28 cellular contexts compared by ENCODE assay signal in genomic region chr15:71506946-71507345, GRCh38.
DNase-seq lines count a peak whose midpoint lies in the region; ATAC-seq and TF ChIP-seq lines count a peak whose summit lies in the region.
"Had no signal": no experiment of that assay in that cellular context is flagged by ENCODE, and none has a peak within 500 bp of the region (broad histone marks: within the 10 kb centered on the region; RNA-seq: fewer than 3 reads in every experiment).

No MANE protein-coding gene starts in this region.

- no peaks in the 10 kb centered on the region for H3K36me3 ChIP-seq in breast epithelium
- H3K36me3 ChIP-seq in mammary epithelial cell (ENCODE audit: insufficient read depth, low read length) = no peaks in the 10 kb centered on the region
- no peaks in the 10 kb centered on the region for H3K36me3 ChIP-seq in OCI-LY7 (ENCODE audit: insufficient read depth, low read length)
- H3K36me3 ChIP-seq in esophagus squamous epithelium = no peaks in the 10 kb centered on the region
- no peaks in the 10 kb centered on the region for H3K36me3 ChIP-seq in body of pancreas (replicated peaks in 1 of 2; ENCODE audit: insufficient read depth in 1 of 2, low read depth in 2 of 2)
- H3K36me3 ChIP-seq: MG63, Peyer's patch had no signal

- in situ Hi-C loops in mammary epithelial cell (cut with MboI; ENCODE audit: low sequenced_read_pairs in 2 of 2) = no loop called here

- 83% methylated on average over 3 of the region's 4 CpGs for WGBS in mammary epithelial cell (ENCODE audit: low coverage, missing lambda C conversion rate)
- WGBS in esophagus squamous epithelium, 2 donors = 61 to 67% methylated on average over 3 of the region's 4 CpGs
- WGBS in body of pancreas, 2 donors = 68 to 98% methylated on average over 3 to 4 of the region's 4 CpGs

- TF ChIP-seq CTCF in breast epithelium (IDR thresholded peaks at IDR 0.05) = no peak
- TF ChIP-seq CTCF in mammary epithelial cell (conservative IDR thresholded peaks at IDR 0.05 in 1 of 2, IDR thresholded peaks at IDR 0.05 in 1 of 2; ENCODE audit: extremely low read depth in 1 of 2, insufficient read depth in 1 of 2, low read depth in 1 of 2, low read length in 2 of 2) = no peak
- TF ChIP-seq CTCF in OCI-LY7 (conservative IDR thresholded peaks at IDR 0.05; ENCODE audit: low read length) = no peak
- no peak for TF ChIP-seq CTCF in esophagus squamous epithelium (IDR thresholded peaks at IDR 0.05)
- TF ChIP-seq CTCF in body of pancreas (IDR thresholded peaks at IDR 0.05) = no peak

- intact Hi-C loops in breast epithelium (cut with DNase I; ENCODE audit: low total_unique reads) (no loop called here), mammary epithelial cell (cut with micrococcal nuclease) (no loop called here), OCI-LY7 (cut with micrococcal nuclease; ENCODE audit: unreplicated experiment) (no loop called here), esophagus squamous epithelium (cut with DNase I) (loop anchor here (10.0 kb wide), 1 partner anchor 52 kb away; no protein-coding TSS in a partner anchor), body of pancreas (cut with DNase I) (no loop called here)

- no peaks in the 10 kb centered on the region for H3K9me2 ChIP-seq in OCI-LY7 (ENCODE audit: insufficient read depth, low read length)

- POLR2A ChIA-PET in OCI-LY7 (lab: Charles Lee) = no interaction called here

- peak overlapping the region; percentile 69 to 78 for H3K27ac ChIP-seq in breast epithelium
- no peak overlapping the region for H3K27ac ChIP-seq in mammary epithelial cell (ENCODE audit: insufficient read depth, low read depth, low read length)
- no peak overlapping the region for H3K27ac ChIP-seq in OCI-LY7 (ENCODE audit: low read depth, low read length, poor library complexity, severe bottlenecking)
- H3K27ac ChIP-seq in esophagus squamous epithelium = peak overlapping the region; percentile 56 to 75 (median 64)
- no peak overlapping the region for H3K27ac ChIP-seq in body of pancreas
- H3K27ac ChIP-seq: 22Rv1, C4-2B, Peyer's patch had no signal

- H3K9ac ChIP-seq in mammary epithelial cell (ENCODE audit: insufficient read depth, low read length) = no peak overlapping the region

- H2AFZ ChIP-seq in mammary epithelial cell (ENCODE audit: low read depth, low read length) (no peak overlapping the region), OCI-LY7 (ENCODE audit: low read length) (no peak overlapping the region)

- H3K4me1 ChIP-seq in breast epithelium = no peaks in the 10 kb centered on the region
- peaks cover 15% of the 10 kb centered on the region for H3K4me1 ChIP-seq in mammary epithelial cell (ENCODE audit: insufficient read depth, low read length)
- H3K4me1 ChIP-seq in OCI-LY7 (ENCODE audit: insufficient read depth, low read length, poor library complexity, severe bottlenecking) = no peaks in the 10 kb centered on the region
- H3K4me1 ChIP-seq in esophagus squamous epithelium = peaks cover 15 to 98% (median 36%) of the 10 kb centered on the region in 3 donors
- peaks cover 3% of the 10 kb centered on the region for H3K4me1 ChIP-seq in body of pancreas
- H3K4me1 ChIP-seq: Peyer's patch had no signal

- H3K9me3 ChIP-seq in breast epithelium (no peaks in the 10 kb centered on the region), mammary epithelial cell (replicated peaks; ENCODE audit: insufficient read depth, low read length) (no peaks in the 10 kb centered on the region), OCI-LY7 (ENCODE audit: low read length) (no peaks in the 10 kb centered on the region), esophagus squamous epithelium (no peaks in the 10 kb centered on the region), body of pancreas (no peaks in the 10 kb centered on the region)
- H3K9me3 ChIP-seq: Caco-2, MG63, Peyer's patch had no signal

- H3K27me3 ChIP-seq in breast epithelium (no peaks in the 10 kb centered on the region), mammary epithelial cell (ENCODE audit: insufficient read depth, low read length) (no peaks in the 10 kb centered on the region), esophagus squamous epithelium (no peaks in the 10 kb centered on the region), body of pancreas (no peaks in the 10 kb centered on the region)
- H3K27me3 ChIP-seq: MG63, Peyer's patch had no signal

- CTCF ChIA-PET in mammary epithelial cell (lab: Charles Lee; ENCODE audit: low non-redundant PET) = no interaction called here
- CTCF ChIA-PET in OCI-LY7 (lab: Charles Lee; ENCODE audit: unreplicated experiment) = interaction anchor here (1.1 kb wide), 1 partner anchor 22 kb away, joined by 3 read pairs; no protein-coding TSS in a partner anchor

- BruUV-seq in mammary epithelial cell (replicated peaks; lab: Mats Ljungman, UMichigan) (no TSS peak), OCI-LY7 (replicated peaks; lab: Mats Ljungman, UMichigan) (no TSS peak)

- H4K20me1 ChIP-seq in mammary epithelial cell (ENCODE audit: insufficient read depth, low read length) (no peaks in the 10 kb centered on the region), OCI-LY7 (ENCODE audit: insufficient read depth, low read length) (no peaks in the 10 kb centered on the region)

- H3K4me3 ChIP-seq in breast epithelium (no peak overlapping the region), mammary epithelial cell (replicated peaks in 1 of 3; ENCODE audit: insufficient read depth in 1 of 3, low read depth in 2 of 3, low read length in 3 of 3) (no peak overlapping the region), OCI-LY7 (ENCODE audit: low read depth, low read length, poor library complexity, severe bottlenecking) (no peak overlapping the region), esophagus squamous epithelium (no peak overlapping the region), body of pancreas (no peak overlapping the region)
- H3K4me3 ChIP-seq: MG63, Peyer's patch had no signal

- DNase-seq in breast epithelium (ENCODE audit: low spot score in 2 of 2) = no peak
- no peak for DNase-seq in mammary epithelial cell
- DNase-seq in OCI-LY7 (ENCODE audit: low spot score) = peak; percentile 24
- DNase-seq in esophagus squamous epithelium (lab: John Stamatoyannopoulos, UW) = no peak
- DNase-seq in body of pancreas = no peak
- no peak for DNase-seq in NCI-H526 treated with DMSO at 0.1 percent for 48 hours (lab: John Stamatoyannopoulos, UW)
- DNase-seq in SKM-1 treated with dmso at 0.1 percent for 144 hours (lab: John Stamatoyannopoulos, UW; ENCODE audit: unreplicated experiment) = no peak
- DNase-seq: Caco-2; CD8-positive, alpha-beta T cell; DMS79; EL; GDM1; HCEC 1CT; KBM-7; MG63; NCI-H1105 treated with DMSO at 0.1 percent for 48 hours; NCI-H146; NCI-H1930; NCI-H2107; NCI-H446; NCI-H524 treated with DMSO at 0.1 percent for 48 hours; NCI-H82; OCI-M1; Peyer's patch; SHP77 treated with DMSO at 0.1 percent for 48 hours; SW 1271 had no signal

- TF ChIP-seq POLR2A in breast epithelium (IDR thresholded peaks at IDR 0.05) (no peak), esophagus squamous epithelium (IDR thresholded peaks at IDR 0.05) (no peak), body of pancreas (IDR thresholded peaks at IDR 0.05) (no peak)

- no peaks in the 10 kb centered on the region for H3K79me2 ChIP-seq in mammary epithelial cell (ENCODE audit: insufficient read depth, low read length)
- no peaks in the 10 kb centered on the region for H3K79me2 ChIP-seq in OCI-LY7 (ENCODE audit: insufficient read depth, low read depth, low read length)

- dilution Hi-C loops in mammary epithelial cell (cut with HindIII; ENCODE audit: low sequenced_read_pairs) = loop anchor here (5.0 kb wide), 1 partner anchor 35 kb away; no protein-coding TSS in a partner anchor

- ATAC-seq in body of pancreas = no peak
- ATAC-seq: CD8-positive, alpha-beta T cell had no signal

- no peak overlapping the region for H3K4me2 ChIP-seq in mammary epithelial cell (ENCODE audit: insufficient read depth, low read depth, low read length)
- H3K4me2 ChIP-seq in OCI-LY7 (ENCODE audit: low read length) = no peak overlapping the region

Comparison
In these comparisons a context has a peak if more than half of its experiments do, and no peak if none do; other contexts are left out.
1. H3K27ac ChIP-seq: peak in breast epithelium (2 of 2) and esophagus squamous epithelium (4 of 4); none in mammary epithelial cell (single experiment), OCI-LY7 (single experiment) and body of pancreas (0 of 4).